Comparison of ENCODE assay signal across 8 cellular contexts in the genomic region with DNA sequence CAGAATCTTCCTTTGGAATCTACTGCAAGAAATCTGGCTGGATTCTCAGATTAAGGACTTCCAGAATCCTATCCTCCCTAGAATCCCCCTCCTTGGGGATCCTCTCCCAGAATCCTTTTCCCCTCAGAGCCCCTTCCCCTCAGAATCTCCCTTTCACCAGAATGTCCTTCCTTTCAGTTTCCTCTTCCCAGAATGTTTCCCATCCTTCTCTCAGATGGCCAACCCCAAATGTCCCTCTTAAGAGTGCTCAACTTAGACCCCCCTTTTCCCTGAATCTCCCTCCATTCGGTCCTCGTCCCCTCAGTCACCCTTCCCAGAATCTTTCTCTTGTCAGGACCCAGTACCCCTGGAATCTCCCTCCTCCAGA. TPM values are rescaled to one million over a fixed set of nuclear protein-coding genes. Genes with fewer than 3 reads are reported as not detected.
A peak's percentile ranks its signal among the peaks of the same experiment; 100 is the strongest.
DNase-seq lines count a peak whose midpoint lies in the region; ATAC-seq and TF ChIP-seq lines count a peak whose summit lies in the region.

No MANE protein-coding gene starts in this region.

- TF ChIP-seq CTCF in DND-41 (IDR thresholded peaks at IDR 0.05; ENCODE audit: borderline replicate concordance, extremely low read depth, low read length, poor library complexity, severe bottlenecking) (no peak), Peyer's patch (IDR thresholded peaks at IDR 0.05) (no peak), epithelial cell of proximal tubule (conservative IDR thresholded peaks at IDR 0.05; ENCODE audit: low read depth, low read length) (no peak), parathyroid adenoma (IDR thresholded peaks at IDR 0.05) (no peak)

- H3K9ac ChIP-seq in DND-41 (ENCODE audit: low read depth, low read length) = peak overlapping the region; percentile 85
- peak overlapping the region; percentile 83 for H3K9ac ChIP-seq in parathyroid adenoma

- H3K27ac ChIP-seq in DND-41 (ENCODE audit: low read length) = peak overlapping the region; percentile 95
- H3K27ac ChIP-seq in Peyer's patch = peak overlapping the region; percentile 79 to 91 (median 88)
- peak overlapping the region; percentile 91 for H3K27ac ChIP-seq in parathyroid adenoma

- H3K9me3 ChIP-seq in DND-41 (ENCODE audit: insufficient read depth, low read length, severe bottlenecking) (no peaks in the 10 kb centered on the region), Peyer's patch (no peaks in the 10 kb centered on the region), parathyroid adenoma (ENCODE audit: control insufficient read depth, low read length) (no peaks in the 10 kb centered on the region)

- H3K4me1 ChIP-seq in DND-41 (ENCODE audit: insufficient read depth, low read length) (peaks cover 38% of the 10 kb centered on the region), Peyer's patch (peaks cover 0 to 33% (median 11%) of the 10 kb centered on the region in 4 donors), parathyroid adenoma (peaks cover 8% of the 10 kb centered on the region)

- H3K4me3 ChIP-seq in DND-41 (ENCODE audit: low read depth in 1 of 2, low read length in 2 of 2) = peak overlapping the region; percentile 83 to 87
- peak overlapping the region; percentile 82 to 91 (median 85) for H3K4me3 ChIP-seq in Peyer's patch
- peak overlapping the region; percentile 74 for H3K4me3 ChIP-seq in epithelial cell of proximal tubule (ENCODE audit: low read depth, low read length)
- H3K4me3 ChIP-seq in parathyroid adenoma (ENCODE audit: low read depth, low read length) = peak overlapping the region; percentile 100

- ATAC-seq in DND-41 (ENCODE audit: insufficient read depth, low read depth) (no peak), HG03139 (IDR thresholded peaks at IDR 0.05; ENCODE audit: unreplicated experiment) (no peak)
- no peak for ATAC-seq in activated CD4-positive, CD25-positive, alpha-beta regulatory T cell treated with anti-CD3 and anti-CD28 coated beads, Interleukin-2, amount 50 U/mL, for 24 hours

- H2AFZ ChIP-seq in DND-41 (ENCODE audit: low read depth, low read length) = peak overlapping the region; percentile 78
- H2AFZ ChIP-seq in parathyroid adenoma = peak overlapping the region; percentile 98

- DNase-seq in DND-41 (no peak), Peyer's patch (no peak), epithelial cell of proximal tubule (ENCODE audit: low read depth) (no peak), NCI-H2107 (lab: John Stamatoyannopoulos, UW) (no peak), COLO829 (ENCODE audit: low spot score) (no peak)

- H3K79me2 ChIP-seq in DND-41 (ENCODE audit: insufficient read depth, low read length) (peaks cover 32% of the 10 kb centered on the region), parathyroid adenoma (peaks cover 22% of the 10 kb centered on the region)

- peak overlapping the region; percentile 93 for H3K4me2 ChIP-seq in DND-41 (ENCODE audit: insufficient read depth, low read length)
- H3K4me2 ChIP-seq in parathyroid adenoma (ENCODE audit: low read length) = peak overlapping the region; percentile 99

- peaks cover 30% of the 10 kb centered on the region for H4K20me1 ChIP-seq in DND-41 (ENCODE audit: insufficient read depth, low read length)

- TF ChIP-seq POLR2A in Peyer's patch (IDR thresholded peaks at IDR 0.05) = no peak

- H3K36me3 ChIP-seq in DND-41 (ENCODE audit: insufficient read depth, low read length) (peaks cover 35% of the 10 kb centered on the region), Peyer's patch (peaks cover 0 to 27% (median 0%) of the 10 kb centered on the region in 3 donors), parathyroid adenoma (ENCODE audit: control insufficient read depth, insufficient read depth, low read length) (no peaks in the 10 kb centered on the region)

- H3K27me3 ChIP-seq in DND-41 (ENCODE audit: insufficient read depth, low read length, poor library complexity) (no peaks in the 10 kb centered on the region), Peyer's patch (no peaks in the 10 kb centered on the region), parathyroid adenoma (ENCODE audit: control insufficient read depth, insufficient read depth, low read length) (no peaks in the 10 kb centered on the region)

RNA-seq across cellular contexts. Expression of a gene that starts 0.6 kb away (rescaled TPM):
- total RNA-seq in Peyer's patch = 1,000 to 10,000 TPM in 1 of 4 donors, 100 to 1,000 TPM in 3; 443 to 1,406 (median 686) TPM
- total RNA-seq in epithelial cell of proximal tubule = 2,362 and 2,974 TPM in 2 replicates

RNA-seq across cellular contexts. Expression of a gene that starts 9.0 kb away (rescaled TPM):
- 100 to 1,000 TPM in 3 of 4 donors, 10 to 100 TPM in 1; 98.4 to 173 (median 160) TPM for total RNA-seq in Peyer's patch
- total RNA-seq in epithelial cell of proximal tubule = 115 and 126 TPM in 2 replicates

RNA-seq across cellular contexts. Expression of a gene that starts 23.9 kb away (rescaled TPM):
- total RNA-seq in Peyer's patch (10 to 100 TPM in 3 of 4 donors, 1 to 10 TPM in 1; 7.7 to 42.1 (median 16.1) TPM), epithelial cell of proximal tubule (17.7 and 22.3 TPM in 2 replicates)

RNA-seq across cellular contexts. Expression of a gene that starts 29.7 kb away (rescaled TPM):
- total RNA-seq in Peyer's patch (100 to 1,000 TPM; 183 to 682 (median 309) TPM), epithelial cell of proximal tubule (9.7 and 10.0 TPM in 2 replicates)

RNA-seq across cellular contexts. Expression of a gene that starts 44.3 kb away (rescaled TPM):
- 10 to 100 TPM; 25.4 to 61.1 (median 33.2) TPM for total RNA-seq in Peyer's patch
- total RNA-seq in epithelial cell of proximal tubule = 98.1 and 146 TPM in 2 replicates
